In genomic region chr10:131202964-131203363, GRCh38 we compare ENCODE assay signal across 23 cellular contexts.
A peak's percentile ranks its signal among the peaks of the same experiment; 100 is the strongest.
DNase-seq lines count a peak whose midpoint lies in the region; ATAC-seq, FAIRE-seq and TF ChIP-seq lines count a peak whose summit lies in the region.
"Had no signal": no experiment of that assay in that cellular context is flagged by ENCODE, and none has a peak within 500 bp of the region (broad histone marks: within the 10 kb centered on the region; RNA-seq: fewer than 3 reads in every experiment).

No MANE protein-coding gene starts in this region.

- TF ChIP-seq CTCF in left lung (IDR thresholded peaks at IDR 0.05) (no peak), stomach (IDR thresholded peaks at IDR 0.05) (no peak)

- 77 to 89% (median 82%) methylated on average over 9 to 10 of the region's 10 CpGs for WGBS in stomach, 5 donors

- H3K4me3 ChIP-seq in left lung, result no peak overlapping the region
- H3K4me3 ChIP-seq in stomach, result no peak overlapping the region
- H3K4me3 ChIP-seq: HAP-1, K562, MG63 had no signal

- peaks cover 0 to 18% of the 10 kb centered on the region in 2 donors for H3K27me3 ChIP-seq in left lung
- H3K27me3 ChIP-seq in stomach, result peaks cover 0 to 19% (median 0%) of the 10 kb centered on the region in 3 donors
- H3K27me3 ChIP-seq: MG63 had no signal

- H3K36me3 ChIP-seq in left lung (no peaks in the 10 kb centered on the region), stomach (no peaks in the 10 kb centered on the region)
- H3K36me3 ChIP-seq: HAP-1, MG63 had no signal

- peak; percentile 16 for DNase-seq in NCI-H2029 treated with DMSO at 0.1 percent for 48 hours (lab: John Stamatoyannopoulos, UW)
- no peak for DNase-seq in NCI-H2029 (lab: John Stamatoyannopoulos, UW)
- DNase-seq in NCI-H187 treated with DMSO at 0.1 percent for 48 hours (lab: John Stamatoyannopoulos, UW), result peak; percentile 45
- peak; percentile 9 to 30 for DNase-seq in left lung
- peak; percentile 8 for DNase-seq in stomach
- no peak for DNase-seq in activated gamma-delta T cell (lab: John Stamatoyannopoulos, UW)
- no peak for DNase-seq in frontal cortex (ENCODE audit: low spot score in 2 of 2)
- DNase-seq in cerebellar cortex (ENCODE audit: low spot score), result no peak
- DNase-seq: 8988T; DMS53; MG63; NCI-H1048; NCI-H1436 treated with DMSO at 0.1 percent for 48 hours; NCI-H2227 treated with DMSO at 0.1 percent for 48 hours; NCI-H774; NK-92 treated with Interleukin-12 subunit alpha and Interleukin-12 subunit beta, amount 100 ng/mL, for 24 hours had no signal

- H3K4me1 ChIP-seq in left lung, result no peaks in the 10 kb centered on the region
- H3K4me1 ChIP-seq in stomach, result no peaks in the 10 kb centered on the region
- H3K4me1 ChIP-seq: HAP-1 had no signal

- no peak overlapping the region for H3K27ac ChIP-seq in left lung
- no peak overlapping the region for H3K27ac ChIP-seq in stomach
- H3K27ac ChIP-seq: HL-60 had no signal

- TF ChIP-seq POLR2A in stomach (IDR thresholded peaks at IDR 0.05), result no peak

- H3K9me3 ChIP-seq in left lung, result no peaks in the 10 kb centered on the region
- H3K9me3 ChIP-seq in stomach, result no peaks in the 10 kb centered on the region
- H3K9me3 ChIP-seq: HAP-1, MG63 had no signal

- intact Hi-C loops in left lung (cut with DNase I), result no loop called here
- intact Hi-C loops in stomach (cut with DNase I; ENCODE audit: low total_unique reads), result no loop called here

- no peak for TF ChIP-seq EP300 in stomach (IDR thresholded peaks at IDR 0.05)

- no peak for FAIRE-seq in frontal cortex (lab: Jason Lieb, UNC)
- FAIRE-seq: D721Med, HepG2, K562 had no signal

- ATAC-seq in left lung, result no peak
- ATAC-seq: HepG2, K562, Panc1, SK-N-SH treated with all-trans-retinoic acid at 6 μM for 48 hours had no signal

Comparison
In these comparisons a context has a peak if more than half of its experiments do, and no peak if none do; other contexts are left out.
1. DNase-seq: peak in NCI-H2029 treated with DMSO at 0.1 percent for 48 hours (single experiment), NCI-H187 treated with DMSO at 0.1 percent for 48 hours (single experiment), left lung (2 of 2) and stomach (single experiment); none in NCI-H2029 (single experiment), activated gamma-delta T cell (single experiment), frontal cortex (0 of 2) and cerebellar cortex (single experiment).